Comparison of ENCODE assay signal across 8 cellular contexts in genomic region chr17:17835415-17836249, GRCh38. TPM values are rescaled to one million over a fixed set of nuclear protein-coding genes. Genes with fewer than 3 reads are reported as not detected.
DNase-seq lines count a peak whose midpoint lies in the region; ATAC-seq and TF ChIP-seq lines count a peak whose summit lies in the region.

No MANE protein-coding gene starts in this region.

- peak overlapping the region; percentile 79 for H3K4me3 ChIP-seq in Loucy (ENCODE audit: low read length, poor library complexity, severe bottlenecking)
- H3K4me3 ChIP-seq in naive thymus-derived CD4-positive, alpha-beta T cell (ENCODE audit: low read length), result peak overlapping the region; percentile 86

- no peaks in the 10 kb centered on the region for H3K9me3 Mint-ChIP-seq in dendritic cell treated with granulocyte-macrophage colony-stimulating factor and Interleukin-4, amounts not matched to agents 40 ng/mL and 50 ng/mL, for 4 days
- peaks cover 0 to 5% (median 0%) of the 10 kb centered on the region in 11 donors for H3K9me3 Mint-ChIP-seq in naive thymus-derived CD4-positive, alpha-beta T cell

- peak overlapping the region; percentile 75 for H3K9ac ChIP-seq in Loucy (ENCODE audit: low read depth, low read length, poor library complexity, severe bottlenecking)

- CTCF ChIA-PET in naive thymus-derived CD4-positive, alpha-beta T cell (lab: Charles Lee), result interaction anchor here (0.7 to 1.8 kb wide), 9 partner anchors 8 to 85 kb away, joined by 3 to 13 read pairs (median 4); no protein-coding TSS in a partner anchor

- H3K4me1 ChIP-seq in Loucy (ENCODE audit: insufficient read depth, low read length, poor library complexity, severe bottlenecking), result peaks cover 26% of the 10 kb centered on the region
- peaks cover 18 to 60% of the 10 kb centered on the region in 2 donors for H3K4me1 ChIP-seq in naive thymus-derived CD4-positive, alpha-beta T cell (ENCODE audit: control insufficient read depth in 2 of 2, insufficient read depth in 2 of 2, low read length in 2 of 2)

- DNase-seq in AG20443 (ENCODE audit: low spot score) (peak; percentile 20), NCI-H2029 treated with DMSO at 0.1 percent for 48 hours (lab: John Stamatoyannopoulos, UW) (no peak), D341Med (ENCODE audit: low spot score) (no peak), GDM1 (lab: John Stamatoyannopoulos, UW) (no peak)
- no peak for DNase-seq in naive thymus-derived CD4-positive, alpha-beta T cell

- peaks cover 78% of the 10 kb centered on the region for H3K4me1 Mint-ChIP-seq in dendritic cell treated with granulocyte-macrophage colony-stimulating factor and Interleukin-4, amounts not matched to agents 40 ng/mL and 50 ng/mL, for 4 days (ENCODE audit: low read depth)
- H3K4me1 Mint-ChIP-seq in naive thymus-derived CD4-positive, alpha-beta T cell, result peaks cover 40 to 78% (median 71%) of the 10 kb centered on the region in 7 donors

- peak overlapping the region; percentile 97 for H3K27ac Mint-ChIP-seq in dendritic cell treated with granulocyte-macrophage colony-stimulating factor and Interleukin-4, amounts not matched to agents 40 ng/mL and 50 ng/mL, for 4 days
- peak overlapping the region; percentile 90 to 99 (median 98) for H3K27ac Mint-ChIP-seq in naive thymus-derived CD4-positive, alpha-beta T cell

- H3K27ac ChIP-seq in naive thymus-derived CD4-positive, alpha-beta T cell (ENCODE audit: low read depth, low read length), result peak overlapping the region; percentile 99

- H3K36me3 Mint-ChIP-seq in dendritic cell treated with granulocyte-macrophage colony-stimulating factor and Interleukin-4, amounts not matched to agents 40 ng/mL and 50 ng/mL, for 4 days (ENCODE audit: low read depth), result peaks cover 57% of the 10 kb centered on the region
- peaks cover 0 to 16% (median 0%) of the 10 kb centered on the region in 5 donors for H3K36me3 Mint-ChIP-seq in naive thymus-derived CD4-positive, alpha-beta T cell

- H3K79me2 ChIP-seq in Loucy (ENCODE audit: insufficient read depth, low read length), result no peaks in the 10 kb centered on the region

- no peaks in the 10 kb centered on the region for H3K27me3 ChIP-seq in Loucy (ENCODE audit: insufficient read depth, low read length, poor library complexity, severe bottlenecking)
- no peaks in the 10 kb centered on the region for H3K27me3 ChIP-seq in naive thymus-derived CD4-positive, alpha-beta T cell (ENCODE audit: control insufficient read depth in 2 of 2, insufficient read depth in 2 of 2, low read length in 2 of 2)

- H3K4me3 Mint-ChIP-seq in dendritic cell treated with granulocyte-macrophage colony-stimulating factor and Interleukin-4, amounts not matched to agents 40 ng/mL and 50 ng/mL, for 4 days, result peak overlapping the region; percentile 93
- H3K4me3 Mint-ChIP-seq in naive thymus-derived CD4-positive, alpha-beta T cell, result peak overlapping the region; percentile 85 to 95 (median 90)

- intact Hi-C loops in dendritic cell treated with granulocyte-macrophage colony-stimulating factor and Interleukin-4, amounts not matched to agents 40 ng/mL and 50 ng/mL, for 4 days (cut with micrococcal nuclease), result no loop called here
- intact Hi-C loops in naive thymus-derived CD4-positive, alpha-beta T cell (cut with micrococcal nuclease), result loop anchor here (1.0 to 10.0 kb wide), 12 partner anchors 12 to 348 kb away; partner anchors contain the start of genes DRC3 (in 2 of the 2), TOM1L2 (in 2 of the 2), ALKBH5 (in 1 of the 2) and ATPAF2 (in 1 of the 2)

- no peaks in the 10 kb centered on the region for H3K9me3 ChIP-seq in Loucy (ENCODE audit: insufficient read depth, low read depth, low read length)
- no peaks in the 10 kb centered on the region for H3K9me3 ChIP-seq in naive thymus-derived CD4-positive, alpha-beta T cell (ENCODE audit: control insufficient read depth in 2 of 3, low read length in 3 of 3)

- H3F3A ChIP-seq in Loucy (ENCODE audit: low read depth), result no peaks in the 10 kb centered on the region

- no peaks in the 10 kb centered on the region for H4K20me1 ChIP-seq in Loucy (ENCODE audit: insufficient read depth, low read length, poor library complexity, severe bottlenecking)

- ATAC-seq in naive thymus-derived CD4-positive, alpha-beta T cell, result no peak
- no peak for ATAC-seq in activated CD4-positive, CD25-positive, alpha-beta regulatory T cell treated with anti-CD3 and anti-CD28 coated beads, Interleukin-2, amount 50 U/mL, for 24 hours

- H2AFZ ChIP-seq in Loucy (ENCODE audit: low read length), result peak overlapping the region; percentile 95

- peak overlapping the region; percentile 68 for H3K4me2 ChIP-seq in Loucy (ENCODE audit: low read depth, low read length, poor library complexity, severe bottlenecking)

- no peaks in the 10 kb centered on the region for H3K36me3 ChIP-seq in Loucy (ENCODE audit: insufficient read depth, low read length)
- H3K36me3 ChIP-seq in naive thymus-derived CD4-positive, alpha-beta T cell (ENCODE audit: control insufficient read depth in 2 of 3, insufficient read depth in 3 of 3, low read length in 3 of 3), result peaks cover 0 to 21% (median 0%) of the 10 kb centered on the region in 3 experiments

- POLR2A ChIA-PET in naive thymus-derived CD4-positive, alpha-beta T cell (lab: Charles Lee), result interaction anchor here (0.7 to 5.6 kb wide), 17 partner anchors 8 to 645 kb away, joined by 3 to 66 read pairs (median 4); partner anchors contain the start of genes ATPAF2, DRC3, GID4 and TOM1L2

- no peaks in the 10 kb centered on the region for H3K27me3 Mint-ChIP-seq in dendritic cell treated with granulocyte-macrophage colony-stimulating factor and Interleukin-4, amounts not matched to agents 40 ng/mL and 50 ng/mL, for 4 days
- H3K27me3 Mint-ChIP-seq in naive thymus-derived CD4-positive, alpha-beta T cell, result no peaks in the 10 kb centered on the region

- H3K9me2 ChIP-seq in Loucy (replicated peaks; ENCODE audit: low read depth, low read length), result no peaks in the 10 kb centered on the region

- no peak for TF ChIP-seq CTCF in Loucy (conservative IDR thresholded peaks at IDR 0.05; ENCODE audit: low read length)

RNA-seq across cellular contexts. Expression of gene SREBF1, which starts 1.2 kb away (rescaled TPM):
- total RNA-seq in naive thymus-derived CD4-positive, alpha-beta T cell, result 100 to 1,000 TPM in 3 of 5 experiments, 10 to 100 TPM in 2; 30.9 to 281 (median 159) TPM
- 10 to 100 TPM; 22.4 to 41.3 TPM for polyA plus RNA-seq in naive thymus-derived CD4-positive, alpha-beta T cell
